In genomic region chr7:21408481-21408820, GRCh38 we compare ENCODE assay signal across 29 cellular contexts.
"Had no signal": no experiment of that assay in that cellular context is flagged by ENCODE, and none has a peak within 500 bp of the region (broad histone marks: within the 10 kb centered on the region; RNA-seq: fewer than 3 reads in every experiment).

No MANE protein-coding gene starts in this region.

- DNase-seq: nephron progenitor cell; nucleus accumbens; ovary; posterior cingulate gyrus; psoas muscle; right cardiac atrium; right lobe of liver; sigmoid colon; small intestine; stimulated activated CD4-positive, alpha-beta T cell treated with anti-CD3 and anti-CD28 coated beads, Interleukin-15, amount 100 ng/mL, for 24 hours; stimulated activated CD4-positive, alpha-beta T cell treated with anti-CD3 and anti-CD28 coated beads, Interleukin-2, amount 100 ng/mL, for 24 hours; stimulated activated CD4-positive, alpha-beta T cell treated with anti-CD3 and anti-CD28 coated beads, Interleukin-2, amount 100 ng/mL, for 48 hours; stimulated activated CD4-positive, alpha-beta T cell treated with anti-CD3 and anti-CD28 coated beads, Interleukin-4, amount 100 ng/mL, for 24 hours; stimulated activated naive B cell treated with anti-CD40 and anti-IgM and Interleukin-4, amounts not matched to agents 10 μg/mL and 1 μg/mL and 100 μg/mL, for 72 hours; stimulated activated naive CD4-positive, alpha-beta T cell treated with Interleukin-2 at 50 U/mL for 16 hours; stomach; trophoblast cell; upper lobe of left lung had no signal

- ATAC-seq: natural killer cell treated with Interleukin-12 subunit alpha and Interleukin-12 subunit beta and Interleukin-15 and Interleukin-18, amount 100 ng/mL, for 72 hours; psoas muscle; right cardiac atrium; stimulated activated effector memory CD8-positive, alpha-beta T cell treated with anti-CD3 and anti-CD28 coated beads, Interleukin-12 subunit alpha, Interleukin-12 subunit beta, amount 100 ng/mL, for 72 hours; stimulated activated naive B cell treated with anti-CD40 and anti-IgM and Interleukin-4, amounts not matched to agents 10 μg/mL and 1 μg/mL and 100 μg/mL, for 72 hours had no signal

- H3K4me3 ChIP-seq: ovary, psoas muscle, right lobe of liver, sigmoid colon, stomach, thoracic aorta, thyroid gland, tibial nerve, upper lobe of left lung, vagina had no signal

- H3K4me1 ChIP-seq: parathyroid adenoma, psoas muscle, sigmoid colon, stomach, vagina had no signal

- H3K27me3 ChIP-seq: neutrophil, ovary, right lobe of liver, sigmoid colon, stomach, thyroid gland, tibial nerve, upper lobe of left lung, vagina had no signal

- H3K27me3 Mint-ChIP-seq: natural killer cell treated with Interleukin-12 subunit alpha and Interleukin-12 subunit beta and Interleukin-15 and Interleukin-18, amount 100 ng/mL, for 72 hours; progenitor cell of endocrine pancreas; stimulated activated naive CD8-positive, alpha-beta T cell treated with anti-CD3 and anti-CD28 coated beads, Interleukin-15, Interleukin-2, amounts not matched to agents 100 ng/mL and 50 ng/mL, for 24 hours had no signal

- H3K27ac ChIP-seq: neutrophil, ovary, parathyroid adenoma, psoas muscle, right lobe of liver, sigmoid colon, stomach, thoracic aorta, tibial nerve, upper lobe of left lung, vagina had no signal

- H3K4me3 Mint-ChIP-seq: natural killer cell treated with Interleukin-12 subunit alpha and Interleukin-12 subunit beta and Interleukin-15 and Interleukin-18, amount 100 ng/mL, for 72 hours; nephron progenitor cell; neural crest cell; stimulated activated effector memory CD8-positive, alpha-beta T cell treated with anti-CD3 and anti-CD28 coated beads, Interleukin-12 subunit alpha, Interleukin-12 subunit beta, amount 100 ng/mL, for 72 hours; stimulated activated naive B cell treated with anti-CD40 and anti-IgM and Interleukin-4, amounts not matched to agents 10 μg/mL and 1 μg/mL and 100 μg/mL, for 72 hours; stimulated activated naive CD8-positive, alpha-beta T cell treated with anti-CD3 and anti-CD28 coated beads, Interleukin-15, Interleukin-2, amounts not matched to agents 100 ng/mL and 50 ng/mL, for 24 hours had no signal

- H3K36me3 ChIP-seq: neutrophil, ovary, right lobe of liver, sigmoid colon, stomach, thoracic aorta, thyroid gland, tibial nerve, upper lobe of left lung, vagina had no signal

- H3K36me3 Mint-ChIP-seq: stimulated activated effector memory CD8-positive, alpha-beta T cell treated with anti-CD3 and anti-CD28 coated beads, Interleukin-12 subunit alpha, Interleukin-12 subunit beta, amount 100 ng/mL, for 72 hours; stimulated activated naive B cell treated with anti-CD40 and anti-IgM and Interleukin-4, amounts not matched to agents 10 μg/mL and 1 μg/mL and 100 μg/mL, for 72 hours had no signal

- H3K27ac Mint-ChIP-seq: natural killer cell treated with Interleukin-12 subunit alpha and Interleukin-12 subunit beta and Interleukin-15 and Interleukin-18, amount 100 ng/mL, for 72 hours; nephron progenitor cell; progenitor cell of endocrine pancreas; stimulated activated effector memory CD8-positive, alpha-beta T cell treated with anti-CD3 and anti-CD28 coated beads, Interleukin-12 subunit alpha, Interleukin-12 subunit beta, amount 100 ng/mL, for 72 hours; stimulated activated naive B cell treated with anti-CD40 and anti-IgM and Interleukin-4, amounts not matched to agents 10 μg/mL and 1 μg/mL and 100 μg/mL, for 72 hours; stimulated activated naive CD8-positive, alpha-beta T cell treated with anti-CD3 and anti-CD28 coated beads, Interleukin-15, Interleukin-2, amounts not matched to agents 100 ng/mL and 50 ng/mL, for 24 hours had no signal

- H3K9me3 ChIP-seq: neutrophil, ovary, psoas muscle, right lobe of liver, sigmoid colon, stomach, thoracic aorta, thyroid gland, tibial nerve, upper lobe of left lung, vagina had no signal
